10 cellular contexts compared by ENCODE assay signal in genomic region chr1:226654508-226655124, GRCh38.
A peak's percentile ranks its signal among the peaks of the same experiment; 100 is the strongest.
DNase-seq lines count a peak whose midpoint lies in the region; ATAC-seq and TF ChIP-seq lines count a peak whose summit lies in the region.
"Had no signal": no experiment of that assay in that cellular context is flagged by ENCODE, and none has a peak within 500 bp of the region (broad histone marks: within the 10 kb centered on the region; RNA-seq: fewer than 3 reads in every experiment).

No MANE protein-coding gene starts in this region.

- intact Hi-C loops in psoas muscle (cut with DNase I), result loop anchor here in 1 of 2 donors (5.0 kb wide), 1 partner anchor 33 kb away; no protein-coding TSS in a partner anchor

- H3K27ac ChIP-seq in esophagus (ENCODE audit: low read depth in 2 of 2, low read length in 1 of 2) (peak overlapping the region; percentile 52 to 91), psoas muscle (peak overlapping the region; percentile 38)
- H3K27ac ChIP-seq: 22Rv1 had no signal

- 69 to 73% methylated on average over 9 of the region's 9 CpGs for WGBS in esophagus, 2 donors
- 63 to 73% (median 66%) methylated on average over 9 of the region's 9 CpGs for WGBS in psoas muscle, 3 donors

- H3K27me3 ChIP-seq in esophagus (ENCODE audit: control insufficient read depth in 1 of 2, insufficient read depth in 2 of 2, low read length in 2 of 2), result no peaks in the 10 kb centered on the region
- no peaks in the 10 kb centered on the region for H3K27me3 ChIP-seq in psoas muscle (ENCODE audit: insufficient read depth in 3 of 3, low read length in 2 of 3)

- TF ChIP-seq CTCF in psoas muscle (IDR thresholded peaks at IDR 0.05), result no peak

- DNase-seq in DMS 273 treated with DMSO at 0.1 percent for 48 hours (lab: John Stamatoyannopoulos, UW), result peak; percentile 45
- no peak for DNase-seq in DMS 273 (lab: John Stamatoyannopoulos, UW; ENCODE audit: unreplicated experiment)
- DNase-seq in NCI-H82 treated with DMSO at 0.1 percent for 48 hours (lab: John Stamatoyannopoulos, UW; ENCODE audit: unreplicated experiment), result peak; percentile 45
- DNase-seq in psoas muscle, result peak; percentile 10 to 40
- DNase-seq in superior temporal gyrus (ENCODE audit: extremely low spot score), result no peak
- DNase-seq in glomerular visceral epithelial cell (ENCODE audit: extremely low spot score), result no peak
- DNase-seq: NCI-H1048 had no signal

- H3K4me1 ChIP-seq in esophagus (ENCODE audit: control insufficient read depth in 2 of 2, insufficient read depth in 2 of 2, low read length in 1 of 2), result peaks cover 5 to 32% of the 10 kb centered on the region in 2 donors
- peaks cover 49% of the 10 kb centered on the region for H3K4me1 ChIP-seq in psoas muscle

- no peaks in the 10 kb centered on the region for H3K9me3 ChIP-seq in esophagus (ENCODE audit: control insufficient read depth in 2 of 2, insufficient read depth in 1 of 2, low read depth in 1 of 2, low read length in 1 of 2)
- no peaks in the 10 kb centered on the region for H3K9me3 ChIP-seq in psoas muscle

- ATAC-seq in psoas muscle (no peak), GM19023 (IDR thresholded peaks at IDR 0.05; ENCODE audit: unreplicated experiment) (no peak)

- H3K36me3 ChIP-seq in esophagus (ENCODE audit: control insufficient read depth in 2 of 2, insufficient read depth in 2 of 2, low read length in 1 of 2) (no peaks in the 10 kb centered on the region), psoas muscle (ENCODE audit: insufficient read depth in 1 of 2, low read depth in 1 of 2) (no peaks in the 10 kb centered on the region)

- no peak overlapping the region for H3K4me3 ChIP-seq in esophagus (ENCODE audit: low read depth in 1 of 2, low read length in 2 of 2)
- H3K4me3 ChIP-seq in psoas muscle, result no peak overlapping the region

Comparison
In these comparisons a context has a peak if more than half of its experiments do, and no peak if none do; other contexts are left out.
1. DNase-seq: peak in DMS 273 treated with DMSO at 0.1 percent for 48 hours (single experiment), NCI-H82 treated with DMSO at 0.1 percent for 48 hours (single experiment) and psoas muscle (2 of 2); none in DMS 273 (single experiment), superior temporal gyrus (single experiment) and glomerular visceral epithelial cell (single experiment).